17 cellular contexts compared by ENCODE assay signal in the genomic region with DNA sequence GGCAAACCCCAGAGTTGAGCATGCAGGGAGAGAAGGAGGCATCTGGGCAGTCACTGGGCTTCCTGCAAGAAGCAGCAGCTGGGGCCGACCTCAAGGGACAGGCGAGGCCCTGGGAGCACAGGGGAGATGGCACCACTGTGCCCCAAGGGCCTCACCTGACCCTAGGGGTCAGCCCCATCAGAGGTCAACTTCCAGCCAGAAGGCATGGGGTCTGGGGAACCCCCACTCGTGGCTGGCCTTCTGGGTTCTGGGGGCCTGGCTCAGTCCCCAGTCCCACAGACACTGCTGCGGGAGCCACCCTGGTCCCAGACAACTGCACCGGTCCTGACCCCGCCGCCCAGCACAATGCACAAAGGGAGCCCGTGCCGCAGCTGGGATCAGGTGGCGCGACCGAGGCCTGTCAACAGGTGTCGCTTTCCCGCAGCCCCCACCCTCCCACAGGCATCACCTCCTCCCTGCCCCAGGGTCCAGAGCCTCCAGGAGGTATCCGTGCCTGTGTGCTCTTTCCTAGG. TPM values are rescaled to one million over a fixed set of nuclear protein-coding genes. Genes with fewer than 3 reads are reported as not detected.
A peak's percentile ranks its signal among the peaks of the same experiment; 100 is the strongest.
DNase-seq lines count a peak whose midpoint lies in the region; ATAC-seq and TF ChIP-seq lines count a peak whose summit lies in the region.
"Had no signal": no experiment of that assay in that cellular context is flagged by ENCODE, and none has a peak within 500 bp of the region (broad histone marks: within the 10 kb centered on the region; RNA-seq: fewer than 3 reads in every experiment).

No MANE protein-coding gene starts in this region.

- no peaks in the 10 kb centered on the region for H3F3A ChIP-seq in neural progenitor cell (ENCODE audit: low read depth)

- H3K27ac ChIP-seq in heart right ventricle (peak overlapping the region in 1 of 10 donors; percentile 92), coronary artery (no peak overlapping the region), neural progenitor cell (no peak overlapping the region)
- H3K27ac ChIP-seq: SK-N-MC, skin epidermis had no signal

- H3K4me3 ChIP-seq in heart right ventricle (peak overlapping the region in 2 of 10 donors; percentile 43 to 47), coronary artery (no peak overlapping the region), neural progenitor cell (no peak overlapping the region)
- H3K4me3 ChIP-seq: SK-N-MC, skin epidermis had no signal

- no peak overlapping the region for H3K4me2 ChIP-seq in neural progenitor cell

- no peak overlapping the region for H3K4me3 Mint-ChIP-seq in neural progenitor cell
- H3K4me3 Mint-ChIP-seq in HFFc6, result no peak overlapping the region
- H3K4me3 Mint-ChIP-seq: central memory CD8-positive, alpha-beta T cell; naive thymus-derived CD8-positive, alpha-beta T cell had no signal

- 73 to 75% methylated on average over 15 of the region's 15 CpGs for WGBS in heart right ventricle, 2 donors

- no peaks in the 10 kb centered on the region for H3K36me3 ChIP-seq in heart right ventricle
- H3K36me3 ChIP-seq in neural progenitor cell, result no peaks in the 10 kb centered on the region

- H3K9me3 Mint-ChIP-seq in neural progenitor cell (peaks cover 7% of the 10 kb centered on the region), HFFc6 (peaks cover 14% of the 10 kb centered on the region)
- H3K9me3 Mint-ChIP-seq: central memory CD8-positive, alpha-beta T cell; naive thymus-derived CD8-positive, alpha-beta T cell had no signal

- H3K9me3 ChIP-seq in heart right ventricle (no peaks in the 10 kb centered on the region), neural progenitor cell (ENCODE audit: low read depth) (no peaks in the 10 kb centered on the region)

- ATAC-seq in left ventricle myocardium superior (no peak), heart right ventricle (no peak), HG03432 (IDR thresholded peaks at IDR 0.05; ENCODE audit: unreplicated experiment) (no peak)
- ATAC-seq: naive thymus-derived CD8-positive, alpha-beta T cell had no signal

- H3K27me3 Mint-ChIP-seq in neural progenitor cell (ENCODE audit: insufficient read depth, low read depth) (peaks cover 10% of the 10 kb centered on the region), HFFc6 (ENCODE audit: insufficient read depth) (peaks cover 13% of the 10 kb centered on the region)

- H4K20me1 ChIP-seq in neural progenitor cell (ENCODE audit: low read depth), result peaks cover 14% of the 10 kb centered on the region

- H3K36me3 Mint-ChIP-seq in neural progenitor cell (peaks cover 7% of the 10 kb centered on the region), HFFc6 (ENCODE audit: low read depth) (peaks cover 7% of the 10 kb centered on the region)
- H3K36me3 Mint-ChIP-seq: naive thymus-derived CD8-positive, alpha-beta T cell had no signal

- peaks cover 0 to 15% (median 0%) of the 10 kb centered on the region in 7 donors for H3K27me3 ChIP-seq in heart right ventricle
- H3K27me3 ChIP-seq in neural progenitor cell, result no peaks in the 10 kb centered on the region

- H2AFZ ChIP-seq in neural progenitor cell (replicated peaks), result no peak overlapping the region

- no peaks in the 10 kb centered on the region for H3K79me2 ChIP-seq in neural progenitor cell (ENCODE audit: low read depth)

- H3K27ac Mint-ChIP-seq in neural progenitor cell, result peak overlapping the region; percentile 33
- no peak overlapping the region for H3K27ac Mint-ChIP-seq in HFFc6

- TF ChIP-seq CTCF in heart right ventricle (IDR thresholded peaks at IDR 0.05) (no peak), coronary artery (IDR thresholded peaks at IDR 0.05) (no peak), neural progenitor cell (IDR thresholded peaks at IDR 0.05) (no peak), HFFc6 (IDR thresholded peaks at IDR 0.05) (no peak)

- peaks cover 8 to 50% (median 35%) of the 10 kb centered on the region in 9 donors for H3K4me1 ChIP-seq in heart right ventricle
- peaks cover 5% of the 10 kb centered on the region for H3K4me1 ChIP-seq in neural progenitor cell

- DNase-seq in left ventricle myocardium superior (peak; percentile 37), heart right ventricle (no peak), coronary artery (ENCODE audit: low spot score) (peak; percentile 65), neural progenitor cell (ENCODE audit: low spot score) (no peak), HFFc6 (no peak), T-helper 1 cell (no peak), LoVo (ENCODE audit: low spot score) (no peak)
- DNase-seq: AML-193; KG1; NCI-H1417; NCI-H345; stimulated activated naive CD8-positive, alpha-beta T cell treated with anti-CD3 and anti-CD28 coated beads, Interleukin-15, Interleukin-2, amounts not matched to agents 100 U/mL and 50 U/mL, for 24 hours had no signal

- H3K4me1 Mint-ChIP-seq in neural progenitor cell (peaks cover 24% of the 10 kb centered on the region), HFFc6 (ENCODE audit: low read depth) (peaks cover 7% of the 10 kb centered on the region; the same call in 1 of the 2 replicates)

- H3K9ac ChIP-seq in neural progenitor cell, result no peak overlapping the region

- intact Hi-C loops in left ventricle myocardium superior (cut with micrococcal nuclease), result loop anchor here (10.0 kb wide), 1 partner anchor 457 kb away; no protein-coding TSS in a partner anchor
- intact Hi-C loops in heart right ventricle (cut with DNase I), result loop anchor here in 3 of 10 donors (10.0 kb wide), 2 partner anchors 57 to 397 kb away; no protein-coding TSS in a partner anchor

RNA-seq across cellular contexts. Expression of a gene that starts 6.2 kb away (rescaled TPM):
- total RNA-seq in left ventricle myocardium superior, result 2.5 TPM
- total RNA-seq in heart right ventricle, result 10 to 100 TPM in 5 of 10 donors, 1 to 10 TPM in 3, under 1 TPM in 2; 0.39 to 27.9 (median 8.6) TPM
- under 1 TPM; 0.39 to 0.80 TPM for polyA plus RNA-seq in heart right ventricle
- total RNA-seq in neural progenitor cell (ENCODE audit: low replicate concordance), result 1.4 and 2.7 TPM in 2 replicates
- under 1 TPM; 0.17 to 0.67 (median 0.57) TPM for total RNA-seq in HFFc6 (2021; fragmentation: NEBNext Ultra II Directional; extraction: Animal tissue kit (Norgen Biotek cat#: 25700))
- total RNA-seq: naive thymus-derived CD8-positive, alpha-beta T cell had no signal
- polyA plus RNA-seq: naive thymus-derived CD8-positive, alpha-beta T cell had no signal

Comparison
In these comparisons a context has a peak if more than half of its experiments do, and no peak if none do; other contexts are left out.
1. DNase-seq: peak in left ventricle myocardium superior (single experiment) and coronary artery (single experiment); none in heart right ventricle (0 of 2), neural progenitor cell (single experiment), HFFc6 (single experiment), T-helper 1 cell (0 of 5) and LoVo (single experiment).